ENCODE assay signal across 8 cellular contexts in the genomic region with DNA sequence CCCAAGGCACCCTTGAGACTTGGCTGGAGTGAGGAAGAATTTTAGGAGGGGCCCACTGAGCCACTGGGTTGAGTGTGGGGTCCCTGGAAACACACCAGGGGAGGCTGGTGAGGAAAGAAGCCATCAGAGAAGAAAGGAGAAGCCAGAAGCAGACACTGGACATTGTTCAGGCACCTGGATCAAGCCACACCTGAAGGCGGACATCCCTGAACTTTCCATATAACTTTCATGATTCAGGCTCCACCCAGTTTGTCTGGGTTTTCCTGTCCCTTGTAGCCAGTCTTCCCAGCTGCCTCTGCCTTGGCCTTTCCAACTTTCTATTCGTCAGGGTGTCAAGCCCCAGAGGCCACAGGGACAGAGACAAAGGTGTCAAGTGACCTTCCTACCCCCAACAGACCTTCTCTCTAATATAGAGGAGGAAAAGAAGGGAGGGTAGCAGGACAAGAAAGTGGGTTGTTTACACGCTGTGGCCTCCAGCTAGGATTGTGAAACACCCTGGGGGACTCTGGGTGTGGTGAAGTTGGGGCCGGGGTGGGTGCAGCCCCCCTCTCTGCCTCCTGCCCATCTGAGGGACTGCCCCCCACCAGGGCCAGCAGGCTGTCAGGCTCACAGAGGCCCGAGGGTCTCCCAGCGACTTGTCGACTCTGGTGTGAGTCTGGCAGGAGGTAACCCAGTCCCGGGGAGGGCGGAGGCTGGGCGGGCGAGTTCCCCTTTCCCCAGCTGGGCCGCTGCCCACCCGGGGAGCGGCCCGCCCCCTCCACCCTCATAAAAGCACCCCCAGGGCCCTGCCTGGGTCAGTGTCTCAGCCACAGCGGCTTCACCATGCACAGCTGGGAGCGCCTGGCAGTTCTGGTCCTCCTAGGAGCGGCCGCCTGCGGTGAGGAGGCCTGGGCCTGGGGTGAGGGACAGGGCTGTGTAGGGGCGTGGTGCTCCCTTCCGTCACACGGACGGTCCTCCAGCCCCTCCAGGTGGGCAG. TPM values are rescaled to one million over a fixed set of nuclear protein-coding genes. Genes with fewer than 3 reads are reported as not detected.
DNase-seq lines count a peak whose midpoint lies in the region; FAIRE-seq and TF ChIP-seq lines count a peak whose summit lies in the region.

TSS of gene CFD (plus strand) at position 797 of the 976 bp plus-strand sequence. CDS start at position 823, 26 bp downstream.

- H3K9me2 ChIP-seq in PC-9 (ENCODE audit: insufficient read depth), result no peaks in the 10 kb centered on the region

- no peak within 1 kb of the TSS for H2AFZ ChIP-seq in PC-9

- H3K9me3 ChIP-seq in PC-9 (ENCODE audit: insufficient read depth, low read depth), result no peaks in the 10 kb centered on the region
- no peaks in the 10 kb centered on the region for H3K9me3 ChIP-seq in cardiac muscle cell (ENCODE audit: low read depth)

- H3K36me3 ChIP-seq in PC-9 (ENCODE audit: low read depth) (no peaks in the 10 kb centered on the region), cardiac muscle cell (no peaks in the 10 kb centered on the region)

- H3K27me3 Mint-ChIP-seq in Calu3 (ENCODE audit: unreplicated experiment), result no peaks in the 10 kb centered on the region

- no peaks in the 10 kb centered on the region for H4K20me1 ChIP-seq in PC-9 (ENCODE audit: insufficient read depth)

- H3K4me1 Mint-ChIP-seq in Calu3 (ENCODE audit: low read depth, unreplicated experiment), result no peaks in the 10 kb centered on the region

- TF ChIP-seq CTCF in Calu3 (IDR thresholded peaks at IDR 0.05; ENCODE audit: unreplicated experiment) (no peak), PC-9 (conservative IDR thresholded peaks at IDR 0.05) (no peak), cardiac muscle cell (IDR thresholded peaks at IDR 0.05; ENCODE audit: low read depth, low read length) (no peak)

- peaks cover 8% of the 10 kb centered on the region for H3K36me3 Mint-ChIP-seq in Calu3 (ENCODE audit: insufficient read depth, unreplicated experiment)

- H3K27me3 ChIP-seq in PC-9 (ENCODE audit: insufficient read depth, low read depth) (no peaks in the 10 kb centered on the region), cardiac muscle cell (peaks cover 32% of the 10 kb centered on the region)

- no TSS peak for BruUV-seq in Calu3 (replicated peaks; lab: Mats Ljungman, UMichigan)
- no TSS peak for BruUV-seq in PC-9 (replicated peaks; lab: Mats Ljungman, UMichigan)

- no peak within 1 kb of the TSS for H3K27ac Mint-ChIP-seq in Calu3 (ENCODE audit: unreplicated experiment)

- H3K4me2 ChIP-seq in PC-9, result peak within 1 kb of the TSS; percentile 46

- no peaks in the 10 kb centered on the region for H3K79me2 ChIP-seq in PC-9 (ENCODE audit: low read depth)

- CTCF ChIA-PET in Calu3 (lab: Charles Lee) (interaction anchor here (0.6 kb wide), 1 partner anchor 9 kb away, joined by 4 read pairs; no protein-coding TSS in a partner anchor), PC-9 (lab: Charles Lee) (interaction anchor here (0.6 to 0.7 kb wide), 3 partner anchors 11 to 304 kb away, joined by 3 to 5 read pairs (median 5); no protein-coding TSS in a partner anchor)

- no peak for FAIRE-seq in urothelium cell line (lab: Jason Lieb, UNC)

- no peak for TF ChIP-seq POLR2A in erythroblast (IDR thresholded peaks at IDR 0.05; ENCODE audit: low read length)

- H3K27ac ChIP-seq in PC-9, result peak within 1 kb of the TSS; percentile 17; the same call in 1 of the 2 replicates
- H3K27ac ChIP-seq in cardiac muscle cell, result no peak within 1 kb of the TSS

- intact Hi-C loops in Calu3 (cut with micrococcal nuclease; ENCODE audit: unreplicated experiment) (no loop called here), PC-9 (cut with micrococcal nuclease; ENCODE audit: unreplicated experiment) (loop anchor here (10.0 kb wide), 1 partner anchor 126 kb away; the partner anchor contains the start of gene WDR18), posterior vena cava (cut with DNase I) (loop anchor here in 1 of 2 donors (1.0 to 10.0 kb wide), 2 partner anchors 60 to 126 kb away; partner anchors contain the start of gene WDR18)

- H3K4me3 Mint-ChIP-seq in Calu3 (ENCODE audit: low read depth, unreplicated experiment), result peak within 1 kb of the TSS; percentile 52

- H3K9me3 Mint-ChIP-seq in Calu3 (ENCODE audit: low read depth, unreplicated experiment), result no peaks in the 10 kb centered on the region

- POLR2A ChIA-PET in PC-9 (lab: Charles Lee; ENCODE audit: unreplicated experiment), result no interaction called here

- DNase-seq in Calu3 (no peak), PC-9 (peak; percentile 55 to 83), cardiac muscle cell (ENCODE audit: low read depth in 1 of 2, low spot score in 1 of 2) (no peak), posterior vena cava (ENCODE audit: low spot score) (peak; percentile 92), dermis blood vessel endothelial cell (no peak), urothelium cell line (ENCODE audit: low spot score) (no peak), erythroblast (lab: John Stamatoyannopoulos, UW) (no peak), activated gamma-delta T cell treated with Interleukin-2 at 50 U/mL for 16 hours (no peak)

- H3K4me3 ChIP-seq in PC-9 (peak within 1 kb of the TSS; percentile 28; the same call in 1 of the 2 replicates), cardiac muscle cell (peak within 1 kb of the TSS; percentile 30)

- H3F3A ChIP-seq in PC-9 (ENCODE audit: insufficient read depth, low read depth), result peaks cover 34% of the 10 kb centered on the region

- H3K4me1 ChIP-seq in PC-9 (replicated peaks; ENCODE audit: insufficient read depth), result peaks cover 12% of the 10 kb centered on the region
- H3K4me1 ChIP-seq in cardiac muscle cell (ENCODE audit: low read depth), result no peaks in the 10 kb centered on the region

RNA-seq across cellular contexts. Expression of gene CFD, which starts in this region (rescaled TPM):
- total RNA-seq in Calu3 (2022) (2.3 and 3.9 TPM in 2 replicates), PC-9 (2021) (8.0 and 17.1 TPM in 2 replicates), cardiac muscle cell (1.6 and 2.9 TPM in 2 replicates), posterior vena cava (100 to 1,000 TPM; 122 to 297 TPM), dermis blood vessel endothelial cell (2.5 TPM in 1 of 2 replicates, not detected in the other)
- 3.1 and 6.5 TPM in 2 replicates for polyA plus RNA-seq in cardiac muscle cell

Comparison
In these comparisons a context has a peak if more than half of its experiments do, and no peak if none do; other contexts are left out.
1. DNase-seq: peak in PC-9 (2 of 2) and posterior vena cava (single experiment); none in Calu3 (single experiment), cardiac muscle cell (0 of 2), dermis blood vessel endothelial cell (single experiment), urothelium cell line (single experiment), erythroblast (0 of 2) and activated gamma-delta T cell treated with Interleukin-2 at 50 U/mL for 16 hours (single experiment).